ENCODE assay signal across 12 cellular contexts in genomic region chr12:1760566-1761382, GRCh38. TPM values are rescaled to one million over a fixed set of nuclear protein-coding genes. Genes with fewer than 3 reads are reported as not detected.
DNase-seq lines count a peak whose midpoint lies in the region; ATAC-seq and TF ChIP-seq lines count a peak whose summit lies in the region.
"Had no signal": no experiment of that assay in that cellular context is flagged by ENCODE, and none has a peak within 500 bp of the region (broad histone marks: within the 10 kb centered on the region; RNA-seq: fewer than 3 reads in every experiment).

No MANE protein-coding gene starts in this region.

- H3K27ac ChIP-seq in endodermal cell (ENCODE audit: low read depth, low read length): no peak overlapping the region
- no peak overlapping the region for H3K27ac ChIP-seq in mesendoderm (ENCODE audit: low read depth, low read length)
- no peak overlapping the region for H3K27ac ChIP-seq in esophagus squamous epithelium
- H3K27ac ChIP-seq: SK-N-MC had no signal

- peaks cover 4% of the 10 kb centered on the region for H3K79me1 ChIP-seq in mesendoderm (ENCODE audit: low read length)

- no peaks in the 10 kb centered on the region for H3K9me3 Mint-ChIP-seq in endodermal cell
- no peaks in the 10 kb centered on the region for H3K9me3 Mint-ChIP-seq in type B pancreatic cell
- H3K9me3 Mint-ChIP-seq: immature natural killer cell had no signal

- H3K4me1 ChIP-seq in endodermal cell (ENCODE audit: control insufficient read depth, insufficient read depth, low read length) (no peaks in the 10 kb centered on the region), mesendoderm (ENCODE audit: control insufficient read depth, low read depth, low read length) (no peaks in the 10 kb centered on the region), esophagus squamous epithelium (peaks cover 0 to 14% (median 0%) of the 10 kb centered on the region in 3 donors)

- H3K27me3 Mint-ChIP-seq in endodermal cell (ENCODE audit: insufficient read depth) (no peaks in the 10 kb centered on the region), type B pancreatic cell (no peaks in the 10 kb centered on the region)

- TF ChIP-seq CTCF in endodermal cell (conservative IDR thresholded peaks at IDR 0.05) (peak; percentile 58), type B pancreatic cell (conservative IDR thresholded peaks at IDR 0.05) (no peak), esophagus squamous epithelium (IDR thresholded peaks at IDR 0.05) (no peak)

- WGBS in endodermal cell (ENCODE audit: insufficient coverage in 1 of 2, insufficient read length in 1 of 2), 2 experiments: 95% methylated on average over 1 of the region's 2 CpGs; no CpG with 5 or more reads in 1 of the 2 experiments
- WGBS in mesendoderm (ENCODE audit: extremely low coverage, insufficient coverage, low lambda C conversion rate): no CpG with 5 or more reads among the region's 2 CpGs
- 86 to 87% methylated on average over 2 of the region's 2 CpGs for WGBS in esophagus squamous epithelium, 2 donors

- no peaks in the 10 kb centered on the region for H3K79me2 ChIP-seq in mesendoderm (ENCODE audit: control insufficient read depth, insufficient read depth, low read length)

- H3K23ac ChIP-seq in mesendoderm (ENCODE audit: low read length): no peak overlapping the region

- peaks cover 70% of the 10 kb centered on the region for H3K36me3 ChIP-seq in endodermal cell (ENCODE audit: control insufficient read depth, insufficient read depth, low read length)
- H3K36me3 ChIP-seq in mesendoderm (ENCODE audit: control insufficient read depth, insufficient read depth, low read length): no peaks in the 10 kb centered on the region
- H3K36me3 ChIP-seq in esophagus squamous epithelium: peaks cover 0 to 36% (median 0%) of the 10 kb centered on the region in 3 donors

- H2BK15ac ChIP-seq in mesendoderm (replicated peaks; ENCODE audit: low read depth): no peak overlapping the region

- no peak overlapping the region for H4K8ac ChIP-seq in mesendoderm (ENCODE audit: low read depth, low read length)

- H2AK5ac ChIP-seq in mesendoderm (ENCODE audit: low read length): no peak overlapping the region

- no peak overlapping the region for H3K4me3 Mint-ChIP-seq in endodermal cell
- no peak overlapping the region for H3K4me3 Mint-ChIP-seq in type B pancreatic cell
- H3K4me3 Mint-ChIP-seq: immature natural killer cell had no signal

- H3K27ac Mint-ChIP-seq in endodermal cell: peak overlapping the region; percentile 48
- no peak overlapping the region for H3K27ac Mint-ChIP-seq in type B pancreatic cell

- H3K4me1 Mint-ChIP-seq in endodermal cell (peaks cover 3% of the 10 kb centered on the region), type B pancreatic cell (ENCODE audit: unreplicated experiment) (peaks cover 3% of the 10 kb centered on the region)

- H3K4me3 ChIP-seq in endodermal cell (ENCODE audit: low read length): no peak overlapping the region
- no peak overlapping the region for H3K4me3 ChIP-seq in mesendoderm (ENCODE audit: low read length)
- H3K4me3 ChIP-seq in esophagus squamous epithelium: no peak overlapping the region
- H3K4me3 ChIP-seq: SK-N-MC had no signal

- H2BK5ac ChIP-seq in mesendoderm (ENCODE audit: low read length): no peak overlapping the region

- no peak overlapping the region for H3K4ac ChIP-seq in mesendoderm (ENCODE audit: low read depth, low read length)

- no peak overlapping the region for H2BK120ac ChIP-seq in mesendoderm (ENCODE audit: low read depth, low read length)

- H3K56ac ChIP-seq in mesendoderm (ENCODE audit: low read length): no peak overlapping the region

- ATAC-seq in GM21619 (IDR thresholded peaks at IDR 0.05; ENCODE audit: unreplicated experiment) (no peak), GM21786 (IDR thresholded peaks at IDR 0.05; ENCODE audit: unreplicated experiment) (no peak)

- H3K27me3 ChIP-seq in endodermal cell (ENCODE audit: control insufficient read depth, insufficient read depth, low read length, poor library complexity, severe bottlenecking) (no peaks in the 10 kb centered on the region), mesendoderm (ENCODE audit: insufficient read depth, low read length, poor library complexity) (no peaks in the 10 kb centered on the region), esophagus squamous epithelium (no peaks in the 10 kb centered on the region)

- H3K4me2 ChIP-seq in mesendoderm (ENCODE audit: low read length): no peak overlapping the region

- peaks cover 5% of the 10 kb centered on the region for H3K9me3 ChIP-seq in endodermal cell (ENCODE audit: control insufficient read depth, low read length)
- H3K9me3 ChIP-seq in esophagus squamous epithelium: no peaks in the 10 kb centered on the region

- DNase-seq in EL (peak; percentile 89), NCI-H460 (ENCODE audit: extremely low read depth, low read depth) (peak; percentile 69), endodermal cell (no peak), mesendoderm (peak; percentile 51), type B pancreatic cell (ENCODE audit: extremely low spot score, unreplicated experiment) (no peak), esophagus squamous epithelium (lab: John Stamatoyannopoulos, UW) (no peak)
- DNase-seq: immature natural killer cell, NCI-H2029 treated with DMSO at 0.1 percent for 48 hours had no signal

- peaks cover 46% of the 10 kb centered on the region for H3K36me3 Mint-ChIP-seq in endodermal cell (ENCODE audit: low read depth)
- peaks cover 34% of the 10 kb centered on the region for H3K36me3 Mint-ChIP-seq in type B pancreatic cell

- intact Hi-C loops in esophagus squamous epithelium (cut with DNase I): no loop called here

- H4K5ac ChIP-seq in mesendoderm (ENCODE audit: low read length): no peak overlapping the region

- TF ChIP-seq POLR2A in esophagus squamous epithelium (IDR thresholded peaks at IDR 0.05): no peak

- H3K9ac ChIP-seq in endodermal cell (ENCODE audit: extremely low read depth, low read length, poor library complexity, severe bottlenecking) (no peak overlapping the region), mesendoderm (ENCODE audit: low read length) (no peak overlapping the region)

- no peak overlapping the region for H3K18ac ChIP-seq in mesendoderm (ENCODE audit: low read length)

RNA-seq across cellular contexts. Expression of gene LRTM2, which starts 59.6 kb away (rescaled TPM):
- not detected in 2 replicates for total RNA-seq in NCI-H460 (2014; rRNA removed; shearing (Covaris generic))
- polyA plus RNA-seq in NCI-H460 (2014; cell fraction: nucleus; rRNA removed): not detected in 2 replicates
- total RNA-seq in endodermal cell (under 1 TPM; 0.40 TPM), type B pancreatic cell (ENCODE audit: low replicate concordance) (0.12 and 0.95 TPM in 2 replicates), esophagus squamous epithelium (not detected)
- 0.25 TPM for polyA plus RNA-seq in endodermal cell (2013, experiment 1 of 2)
- polyA plus RNA-seq in endodermal cell (2013, experiment 2 of 2): not detected
- not detected for polyA plus RNA-seq in mesendoderm (2013, experiment 1 of 2)
- polyA plus RNA-seq in mesendoderm (2013, experiment 2 of 2): 0.04 TPM
- total RNA-seq: H4 had no signal
- polyA plus RNA-seq: immature natural killer cell had no signal

Comparison
In these comparisons a context has a peak if more than half of its experiments do, and no peak if none do; other contexts are left out.
1. DNase-seq: peak in EL (single experiment), NCI-H460 (single experiment) and mesendoderm (single experiment); none in endodermal cell (single experiment), type B pancreatic cell (single experiment) and esophagus squamous epithelium (single experiment).